Comparison of ENCODE assay signal across 9 cellular contexts in the genomic region with DNA sequence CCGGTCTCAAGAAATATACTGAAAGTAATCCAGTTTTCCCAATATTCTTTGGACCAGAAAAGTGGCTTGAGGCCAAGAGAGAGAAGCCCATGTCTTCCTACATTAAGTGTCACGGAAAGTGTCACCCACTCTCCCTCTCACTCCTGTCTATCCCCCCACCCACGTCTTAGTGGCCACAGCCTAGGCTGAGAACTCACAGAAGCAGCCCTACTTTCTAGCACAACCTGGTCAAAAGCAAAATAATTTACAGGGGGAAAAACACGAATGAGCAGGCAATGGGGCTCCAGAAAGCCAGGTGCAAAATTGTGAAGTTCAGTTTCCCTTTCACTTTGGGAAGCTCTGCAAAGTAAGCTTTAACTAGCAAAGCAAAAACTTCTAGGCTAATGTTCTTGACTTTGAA.
A peak's percentile ranks its signal among the peaks of the same experiment; 100 is the strongest.
DNase-seq lines count a peak whose midpoint lies in the region; ATAC-seq and TF ChIP-seq lines count a peak whose summit lies in the region.
"Had no signal": no experiment of that assay in that cellular context is flagged by ENCODE, and none has a peak within 500 bp of the region (broad histone marks: within the 10 kb centered on the region; RNA-seq: fewer than 3 reads in every experiment).

No MANE protein-coding gene starts in this region.

- H3K27me3 Mint-ChIP-seq in activated CD4-positive, alpha-beta T cell treated with anti-CD3 and anti-CD28 coated beads, Interleukin-2, amount 10 ng/mL, durations not matched to agents 7 days and 5 days, result no peaks in the 10 kb centered on the region

- H3K9ac ChIP-seq in neuronal stem cell (ENCODE audit: low read depth, low read length, poor library complexity), result no peak overlapping the region

- WGBS in psoas muscle, 3 donors, result 26 to 47% (median 26%) methylated on average over 4 of the region's 4 CpGs
- WGBS in neuronal stem cell (ENCODE audit: extremely low coverage in 2 of 2, insufficient read length in 2 of 2, insufficient replicate concordance in 1 of 2), 2 donors, result no CpG with 5 or more reads among the region's 4 CpGs

- H3K79me1 ChIP-seq in neuronal stem cell (ENCODE audit: low read depth, low read length), result no peaks in the 10 kb centered on the region

- H3K4ac ChIP-seq in neuronal stem cell (ENCODE audit: low read length), result no peak overlapping the region

- no peak overlapping the region for H2AFZ ChIP-seq in neuronal stem cell (ENCODE audit: low read length)

- no peak overlapping the region for H4K8ac ChIP-seq in neuronal stem cell (ENCODE audit: low read depth, low read length)

- H3K4me1 ChIP-seq in psoas muscle (no peaks in the 10 kb centered on the region), neuronal stem cell (ENCODE audit: control insufficient read depth in 2 of 2, insufficient read depth in 1 of 2, low read depth in 1 of 2, low read length in 2 of 2) (peaks cover 0 to 3% of the 10 kb centered on the region in 2 donors)

- H3K4me3 Mint-ChIP-seq in activated CD4-positive, alpha-beta T cell treated with anti-CD3 and anti-CD28 coated beads, Interleukin-2, amount 10 ng/mL, durations not matched to agents 7 days and 5 days, result peak overlapping the region; percentile 70

- no peak overlapping the region for H3K4me2 ChIP-seq in neuronal stem cell (ENCODE audit: insufficient read depth, low read length, poor library complexity, severe bottlenecking)

- no peak for TF ChIP-seq CTCF in psoas muscle (IDR thresholded peaks at IDR 0.05)

- peak overlapping the region; percentile 82 for H3K27ac Mint-ChIP-seq in activated CD4-positive, alpha-beta T cell treated with anti-CD3 and anti-CD28 coated beads, Interleukin-2, amount 10 ng/mL, durations not matched to agents 7 days and 5 days

- H3K27me3 ChIP-seq in psoas muscle (ENCODE audit: insufficient read depth in 3 of 3, low read length in 2 of 3) (peaks cover 0 to 2% (median 0%) of the 10 kb centered on the region in 3 donors), neuronal stem cell (ENCODE audit: control insufficient read depth in 3 of 3, insufficient read depth in 3 of 3, low read depth in 1 of 3, low read length in 3 of 3) (no peaks in the 10 kb centered on the region)

- peaks cover 22% of the 10 kb centered on the region for H3K36me3 Mint-ChIP-seq in activated CD4-positive, alpha-beta T cell treated with anti-CD3 and anti-CD28 coated beads, Interleukin-2, amount 10 ng/mL, durations not matched to agents 7 days and 5 days (ENCODE audit: low read depth)

- H3K9me3 ChIP-seq in psoas muscle (no peaks in the 10 kb centered on the region), neuronal stem cell (replicated peaks in 1 of 2; ENCODE audit: control insufficient read depth in 2 of 2, insufficient read depth in 1 of 2, low read depth in 1 of 2, low read length in 2 of 2) (peaks cover 0 to 2% of the 10 kb centered on the region in 2 donors)

- no peak overlapping the region for H4K91ac ChIP-seq in neuronal stem cell (ENCODE audit: low read depth, low read length, poor library complexity)

- H3K14ac ChIP-seq in neuronal stem cell (ENCODE audit: low read length), result no peak overlapping the region

- no peak overlapping the region for H2BK12ac ChIP-seq in neuronal stem cell (ENCODE audit: low read length)

- H3K27ac ChIP-seq in psoas muscle (no peak overlapping the region), neuronal stem cell (replicated peaks; ENCODE audit: low read length) (no peak overlapping the region)

- ATAC-seq in GM18909 (IDR thresholded peaks at IDR 0.05; ENCODE audit: poor library complexity, unreplicated experiment) (peak; percentile 52), HG02623 (IDR thresholded peaks at IDR 0.05; ENCODE audit: unreplicated experiment) (peak; percentile 54), psoas muscle (no peak), HG02870 (IDR thresholded peaks at IDR 0.05; ENCODE audit: unreplicated experiment) (no peak)
- ATAC-seq: K562 had no signal

- H2BK5ac ChIP-seq in neuronal stem cell (ENCODE audit: low read length), result no peak overlapping the region

- no peaks in the 10 kb centered on the region for H3K9me3 Mint-ChIP-seq in activated CD4-positive, alpha-beta T cell treated with anti-CD3 and anti-CD28 coated beads, Interleukin-2, amount 10 ng/mL, durations not matched to agents 7 days and 5 days

- POLR2A ChIA-PET in activated CD4-positive, alpha-beta T cell treated with anti-CD3 and anti-CD28 coated beads, Interleukin-2, amount 10 ng/mL, durations not matched to agents 7 days and 5 days (lab: Charles Lee), result no interaction called here

- H2BK15ac ChIP-seq in neuronal stem cell (ENCODE audit: low read length), result no peak overlapping the region

- peaks cover 37% of the 10 kb centered on the region for H3K4me1 Mint-ChIP-seq in activated CD4-positive, alpha-beta T cell treated with anti-CD3 and anti-CD28 coated beads, Interleukin-2, amount 10 ng/mL, durations not matched to agents 7 days and 5 days

- H2AK5ac ChIP-seq in neuronal stem cell (ENCODE audit: low read depth, low read length), result no peak overlapping the region

- DNase-seq in activated CD4-positive, alpha-beta T cell treated with anti-CD3 and anti-CD28 coated beads, Interleukin-2, amount 10 ng/mL, durations not matched to agents 7 days and 5 days, result peak; percentile 27
- DNase-seq in psoas muscle (no peak), SIG-M5 treated with dmso at 0.1 percent for 504 hours (lab: John Stamatoyannopoulos, UW; ENCODE audit: unreplicated experiment) (no peak), NCI-H226 (no peak), neuronal stem cell (ENCODE audit: low spot score) (no peak)

- H3K4me3 ChIP-seq in psoas muscle, result peak overlapping the region; percentile 28
- no peak overlapping the region for H3K4me3 ChIP-seq in neuronal stem cell (ENCODE audit: low read length in 2 of 2)
- H3K4me3 ChIP-seq: K562 had no signal

- no peak overlapping the region for H3K18ac ChIP-seq in neuronal stem cell (ENCODE audit: low read length)

- H3K36me3 ChIP-seq in psoas muscle (ENCODE audit: insufficient read depth in 1 of 2, low read depth in 1 of 2), result no peaks in the 10 kb centered on the region
- H3K36me3 ChIP-seq in neuronal stem cell (replicated peaks in 1 of 2; ENCODE audit: control insufficient read depth in 2 of 2, insufficient read depth in 2 of 2, low read length in 2 of 2), result no peaks in the 10 kb centered on the region

- no peak overlapping the region for H3K23ac ChIP-seq in neuronal stem cell (ENCODE audit: low read depth, low read length, poor library complexity)

- intact Hi-C loops in psoas muscle (cut with DNase I), result loop anchor here in 1 of 2 donors (10.0 kb wide), 2 partner anchors 458 to 518 kb away; no protein-coding TSS in a partner anchor

- H2BK120ac ChIP-seq in neuronal stem cell (ENCODE audit: low read depth, low read length), result no peak overlapping the region

- CTCF ChIA-PET in activated CD4-positive, alpha-beta T cell treated with anti-CD3 and anti-CD28 coated beads, Interleukin-2, amount 10 ng/mL, durations not matched to agents 7 days and 5 days (lab: Charles Lee), result interaction anchor here (1.4 to 2.5 kb wide), 2 partner anchors 119 to 125 kb away, joined by 3 to 18 read pairs; no protein-coding TSS in a partner anchor

Comparison
In these comparisons a context has a peak if more than half of its experiments do, and no peak if none do; other contexts are left out.
1. ATAC-seq: peak in GM18909 (single experiment) and HG02623 (single experiment); none in psoas muscle (0 of 4) and HG02870 (single experiment).